In genomic region chr13:101449971-101450748, GRCh38 we compare ENCODE assay signal across 11 cellular contexts. TPM values are rescaled to one million over a fixed set of nuclear protein-coding genes. Genes with fewer than 3 reads are reported as not detected.
A peak's percentile ranks its signal among the peaks of the same experiment; 100 is the strongest.
DNase-seq lines count a peak whose midpoint lies in the region; ATAC-seq, FAIRE-seq and TF ChIP-seq lines count a peak whose summit lies in the region.
"Had no signal": no experiment of that assay in that cellular context is flagged by ENCODE, and none has a peak within 500 bp of the region (broad histone marks: within the 10 kb centered on the region; RNA-seq: fewer than 3 reads in every experiment).

No MANE protein-coding gene starts in this region.

- H3K9me3 ChIP-seq in A549, result no peaks in the 10 kb centered on the region
- no peaks in the 10 kb centered on the region for H3K9me3 ChIP-seq in breast epithelium

- TF ChIP-seq POLR2A in A549 (IDR thresholded peaks at IDR 0.05; ENCODE audit: low read length), result no peak
- TF ChIP-seq POLR2A in breast epithelium (IDR thresholded peaks at IDR 0.05), result no peak

- peaks cover 2% of the 10 kb centered on the region for H3K4me1 Mint-ChIP-seq in activated naive CD8-positive, alpha-beta T cell treated with anti-CD3 and anti-CD28 coated beads, Interleukin-2, amount 50 U/mL, for 24 hours

- peaks cover 59% of the 10 kb centered on the region for H3K4me1 ChIP-seq in A549
- no peaks in the 10 kb centered on the region for H3K4me1 ChIP-seq in breast epithelium

- no peaks in the 10 kb centered on the region for H3K27me3 ChIP-seq in breast epithelium

- H3K4me3 ChIP-seq in A549, result no peak overlapping the region
- no peak overlapping the region for H3K4me3 ChIP-seq in breast epithelium

- FAIRE-seq in A549 (lab: Jason Lieb, UNC), result no peak

- TF ChIP-seq EP300 in A549 (IDR thresholded peaks at IDR 0.05), result peak; percentile 35 to 40; a peak in 2 of 5 replicates

- intact Hi-C loops in breast epithelium (cut with DNase I; ENCODE audit: low total_unique reads), result no loop called here

- peaks cover 29% of the 10 kb centered on the region for H3K27me3 Mint-ChIP-seq in activated naive CD8-positive, alpha-beta T cell treated with anti-CD3 and anti-CD28 coated beads, Interleukin-2, amount 50 U/mL, for 24 hours

- H3K4me3 Mint-ChIP-seq in activated naive CD8-positive, alpha-beta T cell treated with anti-CD3 and anti-CD28 coated beads, Interleukin-2, amount 50 U/mL, for 24 hours, result no peak overlapping the region

- no peak for TF ChIP-seq CTCF in A549 (IDR thresholded peaks at IDR 0.05)
- no peak for TF ChIP-seq CTCF in breast epithelium (IDR thresholded peaks at IDR 0.05)

- H3K9me3 Mint-ChIP-seq in activated naive CD8-positive, alpha-beta T cell treated with anti-CD3 and anti-CD28 coated beads, Interleukin-2, amount 50 U/mL, for 24 hours, result no peaks in the 10 kb centered on the region

- H3K27ac Mint-ChIP-seq in activated naive CD8-positive, alpha-beta T cell treated with anti-CD3 and anti-CD28 coated beads, Interleukin-2, amount 50 U/mL, for 24 hours, result no peak overlapping the region

- peak; percentile 27 to 33; a peak in 3 of 5 replicates for TF ChIP-seq RAD21 in A549 (conservative IDR thresholded peaks at IDR 0.05 in 1 of 2, IDR thresholded peaks at IDR 0.05 in 1 of 2)

- H3K27ac ChIP-seq in A549 (peak overlapping the region; percentile 68 to 89), breast epithelium (peak overlapping the region; percentile 52 to 71)

- H3K4me2 ChIP-seq in A549, result peak overlapping the region; percentile 80

- no peaks in the 10 kb centered on the region for H3K36me3 ChIP-seq in breast epithelium

- peak; percentile 42 to 81 for DNase-seq in A549 (ENCODE audit: low read depth in 1 of 2, low spot score in 1 of 2)
- peak; percentile 95 for DNase-seq in HT1080 (ENCODE audit: low read depth)
- DNase-seq in breast epithelium (ENCODE audit: low spot score in 2 of 2), result peak in 1 of 2 donors; percentile 32
- DNase-seq in iris pigment epithelial cell (ENCODE audit: low read depth), result peak; percentile 89
- DNase-seq in NCI-H2107 treated with DMSO at 0.1 percent for 48 hours (lab: John Stamatoyannopoulos, UW; ENCODE audit: unreplicated experiment), result no peak
- no peak for DNase-seq in activated naive CD8-positive, alpha-beta T cell treated with anti-CD3 and anti-CD28 coated beads, Interleukin-2, amount 50 U/mL, for 24 hours
- DNase-seq in NOMO-1 treated with dmso at 0.1 percent for 144 hours (lab: John Stamatoyannopoulos, UW; ENCODE audit: unreplicated experiment), result no peak
- DNase-seq in retina, result no peak
- DNase-seq: GF-D8; stimulated activated CD4-positive, alpha-beta T cell treated with anti-CD3 and anti-CD28 coated beads, Interleukin-4, amount 100 ng/mL, for 1 hour; substantia nigra had no signal

- WGBS in A549 (ENCODE audit: missing lambda C conversion rate), result 0% methylated on average over 4 of the region's 4 CpGs

- peak; percentile 89 to 93 for ATAC-seq in A549
- no peak for ATAC-seq in activated naive CD8-positive, alpha-beta T cell treated with anti-CD3 and anti-CD28 coated beads, Interleukin-2, amount 50 U/mL, for 24 hours

- CTCF ChIA-PET in A549 (lab: Yijun Ruan, JAX), result no interaction called here

- POLR2A ChIA-PET in A549 (lab: Yijun Ruan, JAX), result no interaction called here

- H3K36me3 Mint-ChIP-seq in activated naive CD8-positive, alpha-beta T cell treated with anti-CD3 and anti-CD28 coated beads, Interleukin-2, amount 50 U/mL, for 24 hours (ENCODE audit: low read depth), result no peaks in the 10 kb centered on the region

TF ChIP-seq in A549, 52 proteins besides CTCF, POLR2A, EP300 and RAD21 (continues in another document):
- TF ChIP-seq SMC3 (IDR thresholded peaks at IDR 0.05) (no peak), JUNB (IDR thresholded peaks at IDR 0.05) (peak; percentile 93), NFE2L2 (conservative IDR thresholded peaks at IDR 0.05; ENCODE audit: low read length) (no peak), GATA3 (IDR thresholded peaks at IDR 0.05; ENCODE audit: borderline replicate concordance) (peak; percentile 81; the same call in 1 of the 2 replicates), BCL3 (IDR thresholded peaks at IDR 0.05) (0 out of 3 replicates have a peak, but pooled peaks have one; percentile 10), SREBF2 (IDR thresholded peaks at IDR 0.05) (no peak), RNF2 (IDR thresholded peaks at IDR 0.05; ENCODE audit: borderline replicate concordance, low read depth) (no peak), FOSL2 (IDR thresholded peaks at IDR 0.05) (peak; percentile 83), FOSL2 (CRISPR knock-in tag; IDR thresholded peaks at IDR 0.05) (peak; percentile 96), RCOR1 (IDR thresholded peaks at IDR 0.05; ENCODE audit: low read depth, low read length) (no peak), JUN (IDR thresholded peaks at IDR 0.05) (peak; percentile 28 to 69; a peak in 2 of 5 replicates), CEBPB (IDR thresholded peaks at IDR 0.05) (peak; percentile 55 to 88; a peak in 3 of 4 replicates), RFX5 (IDR thresholded peaks at IDR 0.05) (no peak), BHLHE40 (IDR thresholded peaks at IDR 0.05; ENCODE audit: low read depth, low read length) (no peak), PHF8 (IDR thresholded peaks at IDR 0.05; ENCODE audit: borderline replicate concordance, low read depth) (no peak)
- TF ChIP-seq, protein P1, sequence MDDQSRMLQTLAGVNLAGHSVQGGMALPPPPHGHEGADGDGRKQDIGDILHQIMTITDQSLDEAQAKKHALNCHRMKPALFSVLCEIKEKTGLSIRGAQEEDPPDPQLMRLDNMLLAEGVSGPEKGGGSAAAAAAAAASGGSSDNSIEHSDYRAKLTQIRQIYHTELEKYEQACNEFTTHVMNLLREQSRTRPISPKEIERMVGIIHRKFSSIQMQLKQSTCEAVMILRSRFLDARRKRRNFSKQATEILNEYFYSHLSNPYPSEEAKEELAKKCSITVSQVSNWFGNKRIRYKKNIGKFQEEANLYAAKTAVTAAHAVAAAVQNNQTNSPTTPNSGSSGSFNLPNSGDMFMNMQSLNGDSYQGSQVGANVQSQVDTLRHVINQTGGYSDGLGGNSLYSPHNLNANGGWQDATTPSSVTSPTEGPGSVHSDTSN (IDR thresholded peaks at IDR 0.05), result no peak
- TF ChIP-seq, protein P2, sequence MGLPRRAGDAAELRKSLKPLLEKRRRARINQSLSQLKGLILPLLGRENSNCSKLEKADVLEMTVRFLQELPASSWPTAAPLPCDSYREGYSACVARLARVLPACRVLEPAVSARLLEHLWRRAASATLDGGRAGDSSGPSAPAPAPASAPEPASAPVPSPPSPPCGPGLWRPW (IDR thresholded peaks at IDR 0.05), result no peak

RNA-seq across cellular contexts. Expression of gene ITGBL1, which starts 2.3 kb away (rescaled TPM):
- polyA plus RNA-seq in A549 (2011; rRNA removed), result 0.40 and 0.41 TPM in 2 replicates
- polyA plus RNA-seq in A549 (2012; cell fraction: cytosol; rRNA removed), result 0.18 and 0.24 TPM in 2 replicates
- 0.24 and 0.34 TPM in 2 replicates for polyA plus RNA-seq in A549 (2012; cell fraction: nucleus; rRNA removed)
- 1.2 to 1.4 TPM (median 1.3 TPM) in 3 replicates for polyA plus RNA-seq in A549 (2017; fragmentation: RNase III; extraction: RNeasy Plus Mini Kit Qiagen cat#74134 plus additional on column Dnase treatment)
- polyA minus RNA-seq in A549 (2011; rRNA and poly(A)+ RNA removed), result 0.10 TPM in 1 of 2 replicates, not detected in the other
- total RNA-seq in HT1080 (2014; rRNA removed; shearing (Covaris generic)), result 39.5 and 44.0 TPM in 2 replicates
- 39.9 and 51.4 TPM in 2 replicates for polyA plus RNA-seq in HT1080 (2015; cell fraction: cytosol; rRNA removed)
- 87.8 and 96.9 TPM in 2 replicates for polyA plus RNA-seq in HT1080 (2015; cell fraction: nucleus; rRNA removed)
- 10 to 100 TPM in 2 of 3 donors, 1 to 10 TPM in 1; 8.2 to 62.5 (median 18.6) TPM for total RNA-seq in breast epithelium

RNA-seq across cellular contexts. Expression of gene NALCN, which starts 33.9 kb away (rescaled TPM):
- polyA plus RNA-seq in A549 (2011; rRNA removed) (3.8 and 4.9 TPM in 2 replicates), A549 (2017; fragmentation: RNase III; extraction: RNeasy Plus Mini Kit Qiagen cat#74134 plus additional on column Dnase treatment) (1.8 to 2.7 TPM (median 2.2 TPM) in 3 replicates)
- polyA plus RNA-seq in A549 (2012; cell fraction: cytosol; rRNA removed), result 2.5 and 3.0 TPM in 2 replicates
- 2.0 and 2.7 TPM in 2 replicates for polyA plus RNA-seq in A549 (2012; cell fraction: nucleus; rRNA removed)
- polyA minus RNA-seq in A549 (2011; rRNA and poly(A)+ RNA removed), result 7.4 and 8.3 TPM in 2 replicates
- total RNA-seq in HT1080 (2014; rRNA removed; shearing (Covaris generic)), result 3.1 and 3.3 TPM in 2 replicates
- polyA plus RNA-seq in HT1080 (2015; cell fraction: cytosol; rRNA removed), result 4.6 and 5.6 TPM in 2 replicates
- polyA plus RNA-seq in HT1080 (2015; cell fraction: nucleus; rRNA removed), result 3.1 and 4.1 TPM in 2 replicates
- total RNA-seq in breast epithelium, result 10 to 100 TPM in 1 of 3 donors, 1 to 10 TPM in 1, under 1 TPM in 1; 0.80 to 12.1 (median 1.6) TPM

Comparison
In these comparisons a context has a peak if more than half of its experiments do, and no peak if none do; other contexts are left out.
1. DNase-seq: peak in A549 (2 of 2), HT1080 (single experiment) and iris pigment epithelial cell (single experiment); none in NCI-H2107 treated with DMSO at 0.1 percent for 48 hours (single experiment), activated naive CD8-positive, alpha-beta T cell treated with anti-CD3 and anti-CD28 coated beads, Interleukin-2, amount 50 U/mL, for 24 hours (single experiment), NOMO-1 treated with dmso at 0.1 percent for 144 hours (single experiment) and retina (single experiment).